ENCODE assay signal across 11 cellular contexts in genomic region chr9:16509946-16510504, GRCh38.
A peak's percentile ranks its signal among the peaks of the same experiment; 100 is the strongest.
DNase-seq lines count a peak whose midpoint lies in the region; ATAC-seq, FAIRE-seq and TF ChIP-seq lines count a peak whose summit lies in the region.
"Had no signal": no experiment of that assay in that cellular context is flagged by ENCODE, and none has a peak within 500 bp of the region (broad histone marks: within the 10 kb centered on the region; RNA-seq: fewer than 3 reads in every experiment).

No MANE protein-coding gene starts in this region.

- no peaks in the 10 kb centered on the region for H3K36me3 ChIP-seq in breast epithelium
- no peaks in the 10 kb centered on the region for H3K36me3 ChIP-seq in astrocyte (ENCODE audit: insufficient read depth, low read length)
- H3K36me3 ChIP-seq in skeletal muscle tissue (ENCODE audit: control insufficient read depth in 3 of 3, insufficient read depth in 3 of 3, low read length in 3 of 3) = no peaks in the 10 kb centered on the region
- no peaks in the 10 kb centered on the region for H3K36me3 ChIP-seq in PC-9 (ENCODE audit: low read depth)
- H3K36me3 ChIP-seq: ovary had no signal

- H3K27me3 ChIP-seq in breast epithelium = no peaks in the 10 kb centered on the region
- no peaks in the 10 kb centered on the region for H3K27me3 ChIP-seq in astrocyte (ENCODE audit: insufficient read depth, low read length)
- no peaks in the 10 kb centered on the region for H3K27me3 ChIP-seq in skeletal muscle tissue (ENCODE audit: control insufficient read depth in 3 of 3, insufficient read depth in 3 of 3, low read length in 3 of 3)
- no peaks in the 10 kb centered on the region for H3K27me3 ChIP-seq in PC-9 (ENCODE audit: insufficient read depth, low read depth)
- H3K27me3 ChIP-seq: ovary had no signal

- no peaks in the 10 kb centered on the region for H3K79me2 ChIP-seq in astrocyte (ENCODE audit: insufficient read depth, low read length)
- no peaks in the 10 kb centered on the region for H3K79me2 ChIP-seq in PC-9 (ENCODE audit: low read depth)

- no peak overlapping the region for H3K4me3 Mint-ChIP-seq in MCF 10A (ENCODE audit: unreplicated experiment)
- no peak overlapping the region for H3K4me3 Mint-ChIP-seq in astrocyte (ENCODE audit: unreplicated experiment)

- no peaks in the 10 kb centered on the region for H3K9me2 ChIP-seq in PC-9 (ENCODE audit: insufficient read depth)

- no peak for TF ChIP-seq CTCF in MCF 10A (IDR thresholded peaks at IDR 0.05; ENCODE audit: unreplicated experiment)
- no peak for TF ChIP-seq CTCF in breast epithelium (IDR thresholded peaks at IDR 0.05)
- TF ChIP-seq CTCF in astrocyte (IDR thresholded peaks at IDR 0.05; ENCODE audit: insufficient read depth, low read depth, low read length) = no peak
- TF ChIP-seq CTCF in PC-9 (conservative IDR thresholded peaks at IDR 0.05) = no peak

- DNase-seq in MCF 10A (ENCODE audit: unreplicated experiment) = peak; percentile 43
- no peak for DNase-seq in breast epithelium (ENCODE audit: low spot score in 2 of 2)
- peak; percentile 96 for DNase-seq in astrocyte (ENCODE audit: low read depth)
- DNase-seq in foreskin melanocyte = peak; percentile 58
- no peak for DNase-seq in PC-9
- DNase-seq in NCI-H82 (lab: John Stamatoyannopoulos, UW) = no peak
- DNase-seq: activated gamma-delta T cell treated with Interleukin-2 at 50 U/mL for 16 hours, NCI-H2029 treated with DMSO at 0.1 percent for 48 hours, ovary had no signal

- peak; percentile 97 for FAIRE-seq in astrocyte (lab: Jason Lieb, UNC)

- no peak for ATAC-seq in GM19351 (IDR thresholded peaks at IDR 0.05; ENCODE audit: unreplicated experiment)

- H3K27ac Mint-ChIP-seq in MCF 10A (ENCODE audit: low read depth, unreplicated experiment) (no peak overlapping the region), astrocyte (ENCODE audit: unreplicated experiment) (peak overlapping the region; percentile 68)

- H3K9ac ChIP-seq in astrocyte (ENCODE audit: low read length) (no peak overlapping the region), skeletal muscle tissue (ENCODE audit: low read depth in 1 of 3, low read length in 3 of 3) (no peak overlapping the region)

- POLR2A ChIA-PET in MCF 10A (lab: Yijun Ruan, JAX) = interaction anchor here (0.6 to 0.9 kb wide), 2 partner anchors 46 to 96 kb away, joined by 3 read pairs; no protein-coding TSS in a partner anchor
- POLR2A ChIA-PET in PC-9 (lab: Charles Lee; ENCODE audit: unreplicated experiment) = no interaction called here

- CTCF ChIA-PET in MCF 10A (lab: Yijun Ruan, JAX) (interaction anchor here (0.5 kb wide), 2 partner anchors 251 to 355 kb away, joined by 3 read pairs; no protein-coding TSS in a partner anchor), PC-9 (lab: Charles Lee) (no interaction called here)

- H3K9me3 Mint-ChIP-seq in MCF 10A (ENCODE audit: unreplicated experiment) (no peaks in the 10 kb centered on the region), astrocyte (ENCODE audit: unreplicated experiment) (no peaks in the 10 kb centered on the region)

- peaks cover 17% of the 10 kb centered on the region for H3K4me1 Mint-ChIP-seq in MCF 10A (ENCODE audit: insufficient read depth, unreplicated experiment)
- H3K4me1 Mint-ChIP-seq in astrocyte (ENCODE audit: low read depth, unreplicated experiment) = peaks cover 36% of the 10 kb centered on the region

- no peaks in the 10 kb centered on the region for H3K4me1 ChIP-seq in breast epithelium
- H3K4me1 ChIP-seq in astrocyte (ENCODE audit: insufficient read depth, low read length) = peaks cover 29% of the 10 kb centered on the region
- peaks cover 0 to 7% (median 0%) of the 10 kb centered on the region in 3 donors for H3K4me1 ChIP-seq in skeletal muscle tissue (ENCODE audit: control insufficient read depth in 3 of 3, insufficient read depth in 3 of 3, low read length in 3 of 3)
- no peaks in the 10 kb centered on the region for H3K4me1 ChIP-seq in PC-9 (replicated peaks; ENCODE audit: insufficient read depth)

- H3K36me3 Mint-ChIP-seq in MCF 10A (ENCODE audit: insufficient read depth, unreplicated experiment) (no peaks in the 10 kb centered on the region), astrocyte (ENCODE audit: low read depth, unreplicated experiment) (no peaks in the 10 kb centered on the region)

- no peaks in the 10 kb centered on the region for H3K9me3 ChIP-seq in breast epithelium
- no peaks in the 10 kb centered on the region for H3K9me3 ChIP-seq in astrocyte (ENCODE audit: insufficient read depth, low read depth, low read length)
- H3K9me3 ChIP-seq in skeletal muscle tissue (ENCODE audit: control insufficient read depth in 3 of 3, low read length in 3 of 3) = no peaks in the 10 kb centered on the region
- H3K9me3 ChIP-seq in PC-9 (ENCODE audit: insufficient read depth, low read depth) = no peaks in the 10 kb centered on the region
- H3K9me3 ChIP-seq: ovary had no signal

- H3K4me3 ChIP-seq in breast epithelium (no peak overlapping the region), astrocyte (ENCODE audit: insufficient read depth, low read depth, low read length) (no peak overlapping the region), skeletal muscle tissue (ENCODE audit: low read length in 3 of 3) (no peak overlapping the region), PC-9 (no peak overlapping the region)
- H3K4me3 ChIP-seq: ovary had no signal

- H4K20me1 ChIP-seq in astrocyte (ENCODE audit: insufficient read depth, low read length) (no peaks in the 10 kb centered on the region), PC-9 (ENCODE audit: insufficient read depth) (no peaks in the 10 kb centered on the region)

- H3K4me2 ChIP-seq in astrocyte (ENCODE audit: low read length) = peak overlapping the region; percentile 47
- H3K4me2 ChIP-seq in PC-9 = no peak overlapping the region

- intact Hi-C loops in MCF 10A (cut with micrococcal nuclease) = no loop called here
- intact Hi-C loops in breast epithelium (cut with DNase I; ENCODE audit: low total_unique reads) = no loop called here
- intact Hi-C loops in PC-9 (cut with micrococcal nuclease; ENCODE audit: unreplicated experiment) = loop anchor here (5.0 kb wide), 1 partner anchor 173 kb away; no protein-coding TSS in a partner anchor

- H3F3A ChIP-seq in PC-9 (ENCODE audit: insufficient read depth, low read depth) = no peaks in the 10 kb centered on the region

- BruUV-seq in MCF 10A (replicated peaks; lab: Mats Ljungman, UMichigan) (no TSS peak), PC-9 (replicated peaks; lab: Mats Ljungman, UMichigan) (no TSS peak)

- no peak for TF ChIP-seq POLR2A in breast epithelium (IDR thresholded peaks at IDR 0.05)

- H3K27ac ChIP-seq in breast epithelium (no peak overlapping the region), astrocyte (ENCODE audit: low read depth, low read length) (peak overlapping the region; percentile 14), skeletal muscle tissue (ENCODE audit: low read depth, low read length) (peak overlapping the region; percentile 40), PC-9 (no peak overlapping the region)

- no peaks in the 10 kb centered on the region for H3K27me3 Mint-ChIP-seq in MCF 10A (ENCODE audit: insufficient read depth, unreplicated experiment)
- no peaks in the 10 kb centered on the region for H3K27me3 Mint-ChIP-seq in astrocyte (ENCODE audit: low read depth, unreplicated experiment)

- H2AFZ ChIP-seq in astrocyte (ENCODE audit: low read depth, low read length) (no peak overlapping the region), PC-9 (no peak overlapping the region)

Comparison
In these comparisons a context has a peak if more than half of its experiments do, and no peak if none do; other contexts are left out.
1. DNase-seq: peak in MCF 10A (single experiment), astrocyte (single experiment) and foreskin melanocyte (single experiment); none in breast epithelium (0 of 2), PC-9 (0 of 2) and NCI-H82 (single experiment).
2. H3K27ac ChIP-seq: peak in astrocyte (single experiment) and skeletal muscle tissue (single experiment); none in breast epithelium (0 of 2) and PC-9 (single experiment).